ENCODE assay signal across 19 cellular contexts in genomic region chr14:60134702-60135101, GRCh38. TPM values are rescaled to one million over a fixed set of nuclear protein-coding genes. Genes with fewer than 3 reads are reported as not detected.
DNase-seq lines count a peak whose midpoint lies in the region; ATAC-seq, FAIRE-seq and TF ChIP-seq lines count a peak whose summit lies in the region.
"Had no signal": no experiment of that assay in that cellular context is flagged by ENCODE, and none has a peak within 500 bp of the region (broad histone marks: within the 10 kb centered on the region; RNA-seq: fewer than 3 reads in every experiment).

No MANE protein-coding gene starts in this region.

- H3K9ac ChIP-seq in kidney (ENCODE audit: low read length in 2 of 2), result no peak overlapping the region

- no peak overlapping the region for H3K4me3 ChIP-seq in epithelial cell of esophagus (ENCODE audit: low read length)
- H3K4me3 ChIP-seq in kidney (ENCODE audit: low read length in 2 of 2), result no peak overlapping the region
- H3K4me3 ChIP-seq: GM12878, GM23338 had no signal

- no peaks in the 10 kb centered on the region for H3K9me3 Mint-ChIP-seq in stimulated activated effector memory CD8-positive, alpha-beta T cell treated with anti-CD3 and anti-CD28 coated beads, Interleukin-12 subunit alpha, Interleukin-12 subunit beta, amount 100 ng/mL, for 72 hours
- H3K9me3 Mint-ChIP-seq: GM23338, H9 had no signal

- intact Hi-C loops in kidney (cut with DNase I), result no loop called here

- DNase-seq in RKO (ENCODE audit: low spot score) (peak; percentile 35), epithelial cell of esophagus (ENCODE audit: low read depth) (peak; percentile 16), kidney (no peak), NCI-H226 (no peak), omental fat pad (ENCODE audit: low spot score) (no peak)
- no peak for DNase-seq in stimulated activated effector memory CD8-positive, alpha-beta T cell treated with anti-CD3 and anti-CD28 coated beads, Interleukin-12 subunit alpha, Interleukin-12 subunit beta, amount 100 ng/mL, for 72 hours (ENCODE audit: low spot score in 2 of 2)
- DNase-seq: C1 segment of cervical spinal cord; Calu3; CD4-positive, alpha-beta memory T cell; COR-L47; DMS153; DND-41; GDM1; H9 had no signal

- no peak overlapping the region for H3K27ac Mint-ChIP-seq in stimulated activated effector memory CD8-positive, alpha-beta T cell treated with anti-CD3 and anti-CD28 coated beads, Interleukin-12 subunit alpha, Interleukin-12 subunit beta, amount 100 ng/mL, for 72 hours
- H3K27ac Mint-ChIP-seq: GM23338, H9 had no signal

- H3K4me3 Mint-ChIP-seq in stimulated activated effector memory CD8-positive, alpha-beta T cell treated with anti-CD3 and anti-CD28 coated beads, Interleukin-12 subunit alpha, Interleukin-12 subunit beta, amount 100 ng/mL, for 72 hours, result no peak overlapping the region
- H3K4me3 Mint-ChIP-seq: CD4-positive, alpha-beta memory T cell; GM23338; H9 had no signal

- peaks cover 4 to 10% of the 10 kb centered on the region in 2 donors for H3K36me3 ChIP-seq in kidney (ENCODE audit: control insufficient read depth in 1 of 2, insufficient read depth in 2 of 2, low read length in 2 of 2)

- peaks cover 8% of the 10 kb centered on the region for H3K36me3 Mint-ChIP-seq in stimulated activated effector memory CD8-positive, alpha-beta T cell treated with anti-CD3 and anti-CD28 coated beads, Interleukin-12 subunit alpha, Interleukin-12 subunit beta, amount 100 ng/mL, for 72 hours

- peak; percentile 62 for FAIRE-seq in kidney (lab: Jason Lieb, UNC)
- FAIRE-seq: GM12878, GM19239 had no signal

- H3K27ac ChIP-seq in kidney (ENCODE audit: low read depth in 2 of 2, low read length in 2 of 2), result no peak overlapping the region

- H3K4me1 Mint-ChIP-seq in stimulated activated effector memory CD8-positive, alpha-beta T cell treated with anti-CD3 and anti-CD28 coated beads, Interleukin-12 subunit alpha, Interleukin-12 subunit beta, amount 100 ng/mL, for 72 hours, result no peaks in the 10 kb centered on the region
- H3K4me1 Mint-ChIP-seq: H9 had no signal

- ATAC-seq in HG03571 (IDR thresholded peaks at IDR 0.05; ENCODE audit: unreplicated experiment), result no peak
- no peak for ATAC-seq in omental fat pad (ENCODE audit: low FRiP score)
- ATAC-seq in stimulated activated effector memory CD8-positive, alpha-beta T cell treated with anti-CD3 and anti-CD28 coated beads, Interleukin-12 subunit alpha, Interleukin-12 subunit beta, amount 100 ng/mL, for 72 hours, result no peak
- ATAC-seq: GM12878, GM23338, HCT116 had no signal

- no peaks in the 10 kb centered on the region for H3K9me3 ChIP-seq in kidney (ENCODE audit: control insufficient read depth in 1 of 2, low read length in 2 of 2)

- H3K4me1 ChIP-seq in kidney (ENCODE audit: control insufficient read depth in 1 of 2, insufficient read depth in 1 of 2, low read depth in 1 of 2, low read length in 2 of 2), result no peaks in the 10 kb centered on the region

- no peak for TF ChIP-seq CTCF in epithelial cell of esophagus (IDR thresholded peaks at IDR 0.05; ENCODE audit: insufficient read depth, low read depth, low read length, missing control alignments)
- TF ChIP-seq CTCF in kidney (IDR thresholded peaks at IDR 0.05; ENCODE audit: borderline replicate concordance, extremely low read depth, insufficient read depth), result no peak
- no peak for TF ChIP-seq CTCF in omental fat pad (IDR thresholded peaks at IDR 0.05)

RNA-seq across cellular contexts. Expression of gene DHRS7, which starts 30.5 kb away (rescaled TPM):
- total RNA-seq in kidney (93.7 TPM), omental fat pad (10 to 100 TPM; 56.0 to 82.9 (median 68.4) TPM)
- polyA plus RNA-seq in kidney (ENCODE audit: insufficient read depth, low read depth, low replicate concordance), result 128 TPM

RNA-seq across cellular contexts. Expression of gene PCNX4, which starts 43.0 kb away (rescaled TPM):
- 44.9 TPM for total RNA-seq in kidney
- polyA plus RNA-seq in kidney (ENCODE audit: insufficient read depth, low read depth, low replicate concordance), result 25.1 TPM
- total RNA-seq in omental fat pad, result 10 to 100 TPM; 42.3 to 70.5 (median 53.3) TPM

Comparison
In these comparisons a context has a peak if more than half of its experiments do, and no peak if none do; other contexts are left out.
1. DNase-seq: peak in RKO (single experiment) and epithelial cell of esophagus (single experiment); none in kidney (single experiment), NCI-H226 (single experiment), omental fat pad (single experiment) and stimulated activated effector memory CD8-positive, alpha-beta T cell treated with anti-CD3 and anti-CD28 coated beads, Interleukin-12 subunit alpha, Interleukin-12 subunit beta, amount 100 ng/mL, for 72 hours (0 of 2).